In genomic region chr12:53840316-53840715, GRCh38 we compare ENCODE assay signal across 26 cellular contexts.
DNase-seq lines count a peak whose midpoint lies in the region; ATAC-seq, FAIRE-seq and TF ChIP-seq lines count a peak whose summit lies in the region.
"Had no signal": no experiment of that assay in that cellular context is flagged by ENCODE, and none has a peak within 500 bp of the region (broad histone marks: within the 10 kb centered on the region; RNA-seq: fewer than 3 reads in every experiment).

No MANE protein-coding gene starts in this region.

- H3K4me3 ChIP-seq in HepG2 (replicated peaks in 1 of 3; ENCODE audit: insufficient read depth in 1 of 3, low read depth in 2 of 3, low read length in 3 of 3): no peak overlapping the region
- no peak overlapping the region for H3K4me3 ChIP-seq in right lobe of liver
- H3K4me3 ChIP-seq: BLaER1, GM12878 had no signal

- no peaks in the 10 kb centered on the region for H3K79me2 ChIP-seq in HepG2 (ENCODE audit: insufficient read depth, low read length)

- DNase-seq in NCI-H748 (lab: John Stamatoyannopoulos, UW; ENCODE audit: unreplicated experiment) (peak; percentile 27), NCI-H748 treated with DMSO at 0.1 percent for 48 hours (lab: John Stamatoyannopoulos, UW) (no peak), HepG2 (ENCODE audit: low spot score) (no peak), right lobe of liver (no peak), NCI-H774 (lab: John Stamatoyannopoulos, UW) (peak; percentile 60), NCI-H187 treated with DMSO at 0.1 percent for 48 hours (lab: John Stamatoyannopoulos, UW) (no peak)
- no peak for DNase-seq in activated CD4-positive, alpha-beta T cell treated with anti-CD3 and anti-CD28 coated beads for 1 hour
- DNase-seq: 8988T; ACHN; BE2C; C1 segment of cervical spinal cord; CD4-positive, alpha-beta memory T cell; CD4-positive, CD25-positive, alpha-beta regulatory T cell; CD8-positive, alpha-beta memory T cell; COR-L47; DMS 273 treated with DMSO at 0.1 percent for 48 hours; DMS53; DMS79; DND-41; EL; GDM1 had no signal

- H3K27me3 ChIP-seq in HepG2 (ENCODE audit: control insufficient read depth in 1 of 2, insufficient read depth in 2 of 2, low read length in 2 of 2) (peaks cover 0 to 40% of the 10 kb centered on the region in 2 experiments; a peak in 3 of 5 replicates), right lobe of liver (no peaks in the 10 kb centered on the region)

- CTCF ChIA-PET in HepG2 (lab: Yijun Ruan, JAX; ENCODE audit: low intra/inter-chr PET ratio, low total read pairs): no interaction called here

- H3K4me1 ChIP-seq in HepG2 (ENCODE audit: insufficient read depth, low read length): no peaks in the 10 kb centered on the region
- H3K4me1 ChIP-seq in right lobe of liver: no peaks in the 10 kb centered on the region
- H3K4me1 ChIP-seq: BE2C, BLaER1 had no signal

- FAIRE-seq in HepG2 (lab: Jason Lieb, UNC): no peak
- FAIRE-seq: A204.1, GM12878, GM12892, GM18507 had no signal

- POLR2A ChIA-PET in HepG2 (lab: Yijun Ruan, JAX): no interaction called here

- H4K20me1 ChIP-seq in HepG2 (ENCODE audit: insufficient read depth, low read length): no peaks in the 10 kb centered on the region
- H4K20me1 ChIP-seq: BLaER1 had no signal

- H3K4me2 ChIP-seq in HepG2 (ENCODE audit: low read depth, low read length): no peak overlapping the region
- H3K4me2 ChIP-seq: BLaER1 had no signal

- no peak for TF ChIP-seq EP300 in HepG2 (IDR thresholded peaks at IDR 0.05; ENCODE audit: low read depth in 2 of 2, low read length in 2 of 2)
- TF ChIP-seq EP300 in HepG2 (CRISPR knock-in tag; IDR thresholded peaks at IDR 0.05; ENCODE audit: borderline replicate concordance): no peak

- TF ChIP-seq RAD21 in HepG2 (CRISPR knock-in tag; IDR thresholded peaks at IDR 0.05): no peak

- H3K27ac ChIP-seq in HepG2 (ENCODE audit: extremely low read length, insufficient read depth, low read length): no peak overlapping the region
- H3K27ac ChIP-seq in right lobe of liver: no peak overlapping the region
- H3K27ac ChIP-seq: BLaER1 had no signal

- intact Hi-C loops in HepG2 (cut with micrococcal nuclease; ENCODE audit: unreplicated experiment) (no loop called here), right lobe of liver (cut with DNase I) (no loop called here)

- no peak for TF ChIP-seq POLR2A in HepG2 (IDR thresholded peaks at IDR 0.05; ENCODE audit: insufficient read depth in 1 of 2, low read depth in 2 of 2, low read length in 2 of 2)
- TF ChIP-seq POLR2A in right lobe of liver (IDR thresholded peaks at IDR 0.05): no peak

- H3K9me3 ChIP-seq in HepG2 (ENCODE audit: low read length) (no peaks in the 10 kb centered on the region), right lobe of liver (no peaks in the 10 kb centered on the region)
- H3K9me3 ChIP-seq: BE2C, BLaER1 had no signal

- no TSS peak for BruUV-seq in HepG2 (replicated peaks; lab: Mats Ljungman, UMichigan)

- H3K9ac ChIP-seq in HepG2 (ENCODE audit: insufficient read depth, low read depth, low read length): no peak overlapping the region
- H3K9ac ChIP-seq: BLaER1 had no signal

- TF ChIP-seq CTCF in HepG2 (CRISPR knock-in tag; IDR thresholded peaks at IDR 0.05): no peak
- TF ChIP-seq CTCF in right lobe of liver (IDR thresholded peaks at IDR 0.05): no peak

- H3K36me3 ChIP-seq in HepG2 (replicated peaks in 1 of 2; ENCODE audit: control insufficient read depth in 1 of 2, insufficient read depth in 2 of 2, low read length in 2 of 2) (no peaks in the 10 kb centered on the region), right lobe of liver (no peaks in the 10 kb centered on the region)
- H3K36me3 ChIP-seq: BE2C, BLaER1 had no signal

- ATAC-seq in HepG2 (no peak), right lobe of liver (no peak)
- ATAC-seq: GM12878 had no signal

- in situ Hi-C loops in HepG2 (cut with HindIII; ENCODE audit: extremely low pct_ligation_motif_present, low pct_unique_long_range_greater_than_20kb): no loop called here

- 10% methylated on average over 4 of the region's 4 CpGs for WGBS in HepG2 (ENCODE audit: low lambda C conversion rate)
- 88% methylated on average over 3 of the region's 4 CpGs for WGBS in right lobe of liver (ENCODE audit: insufficient coverage, low coverage, low lambda C conversion rate, missing lambda C conversion rate)

- H2AFZ ChIP-seq in HepG2 (ENCODE audit: low read length): no peak overlapping the region

TF ChIP-seq in HepG2, 621 proteins besides CTCF, POLR2A, EP300 and RAD21:
- TF ChIP-seq FOXA3 (CRISPR knock-in tag; IDR thresholded peaks at IDR 0.05) (no peak), ATF7 (IDR thresholded peaks at IDR 0.05) (peak; percentile 47), ATF7 (CRISPR knock-in tag; IDR thresholded peaks at IDR 0.05) (no peak)

Comparison
In these comparisons a context has a peak if more than half of its experiments do, and no peak if none do; other contexts are left out.
1. DNase-seq: peak in NCI-H748 (single experiment) and NCI-H774 (single experiment); none in NCI-H748 treated with DMSO at 0.1 percent for 48 hours (single experiment), HepG2 (single experiment), right lobe of liver (0 of 3), activated CD4-positive, alpha-beta T cell treated with anti-CD3 and anti-CD28 coated beads for 1 hour (single experiment) and NCI-H187 treated with DMSO at 0.1 percent for 48 hours (single experiment).